22 cellular contexts compared by ENCODE assay signal in genomic region chr6:25582101-25582500, GRCh38.
"Had no signal": no experiment of that assay in that cellular context is flagged by ENCODE, and none has a peak within 500 bp of the region (broad histone marks: within the 10 kb centered on the region; RNA-seq: fewer than 3 reads in every experiment).

No MANE protein-coding gene starts in this region.

- H3K4me3 Mint-ChIP-seq: immature natural killer cell; memory B cell; mesothelial cell of epicardium; natural killer cell treated with Interleukin-12 subunit alpha and Interleukin-12 subunit beta and Interleukin-15 and Interleukin-18, amount 100 ng/mL, for 72 hours; stimulated activated naive B cell treated with anti-CD40 and anti-IgM and Interleukin-4, amounts not matched to agents 10 μg/mL and 1 μg/mL and 100 μg/mL, for 72 hours; stimulated activated naive CD8-positive, alpha-beta T cell treated with anti-CD3 and anti-CD28 coated beads, Interleukin-15, amount 100 ng/mL, for 72 hours had no signal

- H3K4me3 ChIP-seq: esophagus muscularis mucosa, gastrocnemius medialis, left ventricle myocardium inferior, lower lobe of right lung, pancreas, prostate gland, sigmoid colon, skin epidermis, thoracic aorta, transverse colon had no signal

- ATAC-seq: gastrocnemius medialis; left cardiac atrium; lower lobe of right lung; pancreas; stimulated activated naive B cell treated with anti-CD40 and anti-IgM and Interleukin-4, amounts not matched to agents 10 μg/mL and 1 μg/mL and 100 μg/mL, for 72 hours; stimulated activated naive CD8-positive, alpha-beta T cell treated with anti-CD3 and anti-CD28 coated beads, Interleukin-15, amount 100 ng/mL, for 72 hours had no signal

- H3K9me3 Mint-ChIP-seq: immature natural killer cell; memory B cell; mesothelial cell of epicardium; natural killer cell treated with Interleukin-12 subunit alpha and Interleukin-12 subunit beta and Interleukin-15 and Interleukin-18, amount 100 ng/mL, for 72 hours; stimulated activated naive B cell treated with anti-CD40 and anti-IgM and Interleukin-4, amounts not matched to agents 10 μg/mL and 1 μg/mL and 100 μg/mL, for 72 hours; stimulated activated naive CD8-positive, alpha-beta T cell treated with anti-CD3 and anti-CD28 coated beads, Interleukin-15, amount 100 ng/mL, for 72 hours had no signal

- H3K27me3 ChIP-seq: esophagus muscularis mucosa, gastrocnemius medialis, pancreas, sigmoid colon, transverse colon had no signal

- H3K9me3 ChIP-seq: esophagus muscularis mucosa, gastrocnemius medialis, left ventricle myocardium inferior, lower lobe of right lung, pancreas, prostate gland, sigmoid colon, thoracic aorta, transverse colon had no signal

- H3K4me1 ChIP-seq: esophagus muscularis mucosa, gastrocnemius medialis, left ventricle myocardium inferior, lower lobe of right lung, prostate gland, sigmoid colon, transverse colon had no signal

- H3K36me3 ChIP-seq: esophagus muscularis mucosa, gastrocnemius medialis, left ventricle myocardium inferior, pancreas, prostate gland, sigmoid colon, transverse colon had no signal

- H3K27ac ChIP-seq: epithelial cell of prostate, esophagus muscularis mucosa, gastrocnemius medialis, left ventricle myocardium inferior, lower lobe of right lung, pancreas, prostate gland, sigmoid colon, skin epidermis, thoracic aorta, transverse colon had no signal

- H3K27ac Mint-ChIP-seq: immature natural killer cell; memory B cell; mesothelial cell of epicardium; natural killer cell treated with Interleukin-12 subunit alpha and Interleukin-12 subunit beta and Interleukin-15 and Interleukin-18, amount 100 ng/mL, for 72 hours; stimulated activated naive B cell treated with anti-CD40 and anti-IgM and Interleukin-4, amounts not matched to agents 10 μg/mL and 1 μg/mL and 100 μg/mL, for 72 hours; stimulated activated naive CD8-positive, alpha-beta T cell treated with anti-CD3 and anti-CD28 coated beads, Interleukin-15, amount 100 ng/mL, for 72 hours had no signal

- DNase-seq: effector memory CD4-positive, alpha-beta T cell; gastrocnemius medialis; immature natural killer cell; left cardiac atrium; left ventricle myocardium inferior; lower lobe of right lung; occipital lobe; pancreas; sigmoid colon; stimulated activated CD4-positive, alpha-beta T cell treated with anti-CD3 and anti-CD28 coated beads, Interleukin-2, amount 100 ng/mL, for 24 hours; stimulated activated CD4-positive, alpha-beta T cell treated with anti-CD3 and anti-CD28 coated beads, Interleukin-4, amount 100 ng/mL, for 4 hours; stimulated activated naive B cell treated with anti-CD40 and anti-IgM and Interleukin-4, amounts not matched to agents 10 μg/mL and 1 μg/mL and 100 μg/mL, for 72 hours; stimulated activated naive CD8-positive, alpha-beta T cell treated with anti-CD3 and anti-CD28 coated beads, Interleukin-15, amount 100 ng/mL, for 72 hours; transverse colon had no signal

- H3K36me3 Mint-ChIP-seq: immature natural killer cell; mesothelial cell of epicardium; natural killer cell treated with Interleukin-12 subunit alpha and Interleukin-12 subunit beta and Interleukin-15 and Interleukin-18, amount 100 ng/mL, for 72 hours had no signal

- H3K27me3 Mint-ChIP-seq: natural killer cell treated with Interleukin-12 subunit alpha and Interleukin-12 subunit beta and Interleukin-15 and Interleukin-18, amount 100 ng/mL, for 72 hours; stimulated activated naive B cell treated with anti-CD40 and anti-IgM and Interleukin-4, amounts not matched to agents 10 μg/mL and 1 μg/mL and 100 μg/mL, for 72 hours; stimulated activated naive CD8-positive, alpha-beta T cell treated with anti-CD3 and anti-CD28 coated beads, Interleukin-15, amount 100 ng/mL, for 72 hours had no signal
